Comparison of ENCODE assay signal across 1 cellular context in the genomic region with DNA sequence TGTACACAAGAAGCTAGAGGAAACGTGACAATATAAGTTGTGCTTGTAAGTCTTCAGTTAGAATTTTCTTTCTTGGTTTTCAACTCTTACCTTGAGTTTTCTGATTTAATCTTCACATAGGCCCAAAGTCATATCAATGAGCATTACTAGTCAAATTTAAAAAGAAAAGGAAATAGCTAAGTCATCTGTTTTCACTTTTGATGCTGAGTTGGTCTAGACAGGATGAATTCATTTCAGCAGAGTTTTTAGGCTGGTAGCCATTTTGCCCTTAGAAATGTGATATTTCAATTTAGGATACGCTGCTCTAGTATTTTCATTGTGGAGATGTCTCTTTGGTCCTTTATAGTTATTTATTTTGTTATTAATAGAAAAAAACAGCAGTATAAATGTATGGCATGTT.
TF ChIP-seq lines count a peak whose summit lies in the region.

No MANE protein-coding gene starts in this region.

TF ChIP-seq in SK-N-SH, 30 proteins besides CTCF, POLR2A, EP300 and RAD21 (continued from another document):
- TF ChIP-seq SMC3 (IDR thresholded peaks at IDR 0.05; ENCODE audit: low read depth, low read length), result no peak
